ENCODE assay signal across 1 cellular context in the genomic region with DNA sequence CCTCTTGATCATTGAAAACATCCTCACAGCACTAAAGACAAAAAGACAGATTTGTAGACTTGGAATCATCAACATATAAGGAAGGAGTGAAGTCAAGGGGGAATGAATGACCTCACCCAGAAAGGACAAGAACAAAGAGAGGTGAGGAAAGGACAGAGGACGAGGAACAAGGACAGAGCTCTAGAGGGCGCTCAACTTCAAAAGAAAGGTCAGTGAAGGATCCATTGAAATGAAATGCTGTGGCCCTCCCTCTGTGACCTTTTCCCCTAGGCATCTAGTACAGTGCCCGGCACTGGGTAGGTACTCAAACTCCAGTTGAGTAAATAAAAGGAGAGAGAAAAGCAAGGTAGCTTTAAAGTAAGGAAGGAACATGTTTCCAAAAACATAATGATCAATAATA.
TF ChIP-seq lines count a peak whose summit lies in the region.

No MANE protein-coding gene starts in this region.

TF ChIP-seq in HepG2, 621 proteins besides CTCF, POLR2A, EP300 and RAD21 (continued from another document):
- TF ChIP-seq GMEB2 (CRISPR knock-in tag; IDR thresholded peaks at IDR 0.05; ENCODE audit: low read depth): no peak
- no peak for TF ChIP-seq ZFP82 (CRISPR knock-in tag; IDR thresholded peaks at IDR 0.05; ENCODE audit: borderline replicate concordance)
- TF ChIP-seq YEATS2 (CRISPR knock-in tag; IDR thresholded peaks at IDR 0.05; ENCODE audit: borderline replicate concordance): no peak
- no peak for TF ChIP-seq ZNF552 (CRISPR knock-in tag; IDR thresholded peaks at IDR 0.05; ENCODE audit: borderline replicate concordance)
- TF ChIP-seq RARA (CRISPR knock-in tag; IDR thresholded peaks at IDR 0.05): peak; percentile 59
- no peak for TF ChIP-seq ZFY (CRISPR knock-in tag; IDR thresholded peaks at IDR 0.05)
- TF ChIP-seq SOX13 (IDR thresholded peaks at IDR 0.05): no peak
- TF ChIP-seq SOX13 (CRISPR knock-in tag; conservative IDR thresholded peaks at IDR 0.05 in 1 of 2, IDR thresholded peaks at IDR 0.05 in 1 of 2): peak in 1 of 2 experiments; percentile 55; a peak in 1 of 4 replicates
- 0 out of 2 replicates have a peak, but pooled peaks have one; percentile 33 for TF ChIP-seq HNF4A (CRISPR knock-in tag; IDR thresholded peaks at IDR 0.05)
- TF ChIP-seq HINFP (CRISPR knock-in tag; IDR thresholded peaks at IDR 0.05; ENCODE audit: low read depth): no peak
- no peak for TF ChIP-seq SRY (CRISPR knock-in tag; IDR thresholded peaks at IDR 0.05)
- TF ChIP-seq TCF7 (IDR thresholded peaks at IDR 0.05; ENCODE audit: low read depth): peak; percentile 72
- peak; percentile 77 for TF ChIP-seq NR2F2 (IDR thresholded peaks at IDR 0.05; ENCODE audit: borderline replicate concordance, low read depth)
- TF ChIP-seq NFE2L1 (CRISPR knock-in tag; IDR thresholded peaks at IDR 0.05; ENCODE audit: borderline replicate concordance): no peak
- TF ChIP-seq ZNF724P (CRISPR knock-in tag; IDR thresholded peaks at IDR 0.05; ENCODE audit: borderline replicate concordance): no peak
- TF ChIP-seq SMC3 (IDR thresholded peaks at IDR 0.05; ENCODE audit: low read length): peak; percentile 27; the same call in 1 of the 2 replicates
- TF ChIP-seq GMEB1 (CRISPR knock-in tag; IDR thresholded peaks at IDR 0.05; ENCODE audit: borderline replicate concordance): no peak
- TF ChIP-seq RXRB (CRISPR knock-in tag; IDR thresholded peaks at IDR 0.05; ENCODE audit: borderline replicate concordance): peak; percentile 26; the same call in 1 of the 2 replicates
- TF ChIP-seq TMF1 (CRISPR knock-in tag; IDR thresholded peaks at IDR 0.05; ENCODE audit: low read depth): no peak
- TF ChIP-seq STAG1 (CRISPR knock-in tag; IDR thresholded peaks at IDR 0.05): peak; percentile 61
- TF ChIP-seq TEAD3 (CRISPR knock-in tag; optimal IDR thresholded peaks at IDR 0.05; ENCODE audit: borderline replicate concordance): peak; percentile 7
- no peak for TF ChIP-seq GABPB1 (CRISPR knock-in tag; IDR thresholded peaks at IDR 0.05)
- TF ChIP-seq ESRRA (CRISPR knock-in tag; IDR thresholded peaks at IDR 0.05; ENCODE audit: low read depth): peak; percentile 33; the same call in 1 of the 2 replicates
- no peak for TF ChIP-seq ZNF83 (CRISPR knock-in tag; IDR thresholded peaks at IDR 0.05; ENCODE audit: borderline replicate concordance)
- no peak for TF ChIP-seq SALL2 (CRISPR knock-in tag; IDR thresholded peaks at IDR 0.05)
- no peak for TF ChIP-seq HMGXB4 (CRISPR knock-in tag; IDR thresholded peaks at IDR 0.05; ENCODE audit: borderline replicate concordance in 1 of 2, low read depth in 1 of 2)
- no peak for TF ChIP-seq DMAP1 (CRISPR knock-in tag; IDR thresholded peaks at IDR 0.05)
- TF ChIP-seq MEF2D (CRISPR knock-in tag; IDR thresholded peaks at IDR 0.05): no peak
- TF ChIP-seq PPARG (CRISPR knock-in tag; conservative IDR thresholded peaks at IDR 0.05): 0 out of 2 replicates have a peak, but pooled peaks have one; percentile 27
- TF ChIP-seq, protein P1, sequence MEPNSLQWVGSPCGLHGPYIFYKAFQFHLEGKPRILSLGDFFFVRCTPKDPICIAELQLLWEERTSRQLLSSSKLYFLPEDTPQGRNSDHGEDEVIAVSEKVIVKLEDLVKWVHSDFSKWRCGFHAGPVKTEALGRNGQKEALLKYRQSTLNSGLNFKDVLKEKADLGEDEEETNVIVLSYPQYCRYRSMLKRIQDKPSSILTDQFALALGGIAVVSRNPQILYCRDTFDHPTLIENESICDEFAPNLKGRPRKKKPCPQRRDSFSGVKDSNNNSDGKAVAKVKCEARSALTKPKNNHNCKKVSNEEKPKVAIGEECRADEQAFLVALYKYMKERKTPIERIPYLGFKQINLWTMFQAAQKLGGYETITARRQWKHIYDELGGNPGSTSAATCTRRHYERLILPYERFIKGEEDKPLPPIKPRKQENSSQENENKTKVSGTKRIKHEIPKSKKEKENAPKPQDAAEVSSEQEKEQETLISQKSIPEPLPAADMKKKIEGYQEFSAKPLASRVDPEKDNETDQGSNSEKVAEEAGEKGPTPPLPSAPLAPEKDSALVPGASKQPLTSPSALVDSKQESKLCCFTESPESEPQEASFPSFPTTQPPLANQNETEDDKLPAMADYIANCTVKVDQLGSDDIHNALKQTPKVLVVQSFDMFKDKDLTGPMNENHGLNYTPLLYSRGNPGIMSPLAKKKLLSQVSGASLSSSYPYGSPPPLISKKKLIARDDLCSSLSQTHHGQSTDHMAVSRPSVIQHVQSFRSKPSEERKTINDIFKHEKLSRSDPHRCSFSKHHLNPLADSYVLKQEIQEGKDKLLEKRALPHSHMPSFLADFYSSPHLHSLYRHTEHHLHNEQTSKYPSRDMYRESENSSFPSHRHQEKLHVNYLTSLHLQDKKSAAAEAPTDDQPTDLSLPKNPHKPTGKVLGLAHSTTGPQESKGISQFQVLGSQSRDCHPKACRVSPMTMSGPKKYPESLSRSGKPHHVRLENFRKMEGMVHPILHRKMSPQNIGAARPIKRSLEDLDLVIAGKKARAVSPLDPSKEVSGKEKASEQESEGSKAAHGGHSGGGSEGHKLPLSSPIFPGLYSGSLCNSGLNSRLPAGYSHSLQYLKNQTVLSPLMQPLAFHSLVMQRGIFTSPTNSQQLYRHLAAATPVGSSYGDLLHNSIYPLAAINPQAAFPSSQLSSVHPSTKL (CRISPR knock-in tag; IDR thresholded peaks at IDR 0.05): peak; percentile 11; the same call in 1 of the 2 replicates
- TF ChIP-seq, protein P2, sequence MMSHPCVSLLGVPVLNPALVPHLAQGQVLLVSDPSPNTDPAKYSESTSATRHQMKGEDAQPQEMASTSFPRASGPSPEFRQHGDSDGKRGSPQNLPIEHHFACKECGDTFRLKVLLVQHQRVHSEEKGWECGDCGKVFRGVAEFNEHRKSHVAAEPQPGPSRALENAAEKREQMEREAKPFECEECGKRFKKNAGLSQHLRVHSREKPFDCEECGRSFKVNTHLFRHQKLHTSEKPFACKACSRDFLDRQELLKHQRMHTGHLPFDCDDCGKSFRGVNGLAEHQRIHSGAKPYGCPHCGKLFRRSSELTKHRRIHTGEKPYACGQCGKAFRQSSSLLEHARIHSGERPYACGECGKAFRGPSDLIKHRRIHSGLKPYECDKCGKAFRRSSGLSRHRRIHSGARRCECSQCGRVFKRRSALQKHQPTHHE (CRISPR knock-in tag; IDR thresholded peaks at IDR 0.05; ENCODE audit: borderline replicate concordance): no peak
- TF ChIP-seq ZNF768 (CRISPR knock-in tag; IDR thresholded peaks at IDR 0.05): no peak
- no peak for TF ChIP-seq RBFOX2 (IDR thresholded peaks at IDR 0.05; ENCODE audit: low read depth, low read length)
- 0 out of 2 replicates have a peak, but pooled peaks have one; percentile 7 for TF ChIP-seq ZNF629 (CRISPR knock-in tag; conservative IDR thresholded peaks at IDR 0.05)
- 0 out of 2 replicates have a peak, but pooled peaks have one; percentile 22 for TF ChIP-seq BCL6 (CRISPR knock-in tag; IDR thresholded peaks at IDR 0.05)
- peak; percentile 78 to 95 for TF ChIP-seq NR2F1 (CRISPR knock-in tag; IDR thresholded peaks at IDR 0.05)
- TF ChIP-seq PRMT3 (CRISPR knock-in tag; IDR thresholded peaks at IDR 0.05; ENCODE audit: borderline replicate concordance, low read depth): no peak
- TF ChIP-seq ZNF367 (CRISPR knock-in tag; IDR thresholded peaks at IDR 0.05; ENCODE audit: borderline replicate concordance): no peak
- TF ChIP-seq ISL2 (CRISPR knock-in tag; IDR thresholded peaks at IDR 0.05): peak; percentile 27; the same call in 1 of the 2 replicates
- TF ChIP-seq, protein P3, sequence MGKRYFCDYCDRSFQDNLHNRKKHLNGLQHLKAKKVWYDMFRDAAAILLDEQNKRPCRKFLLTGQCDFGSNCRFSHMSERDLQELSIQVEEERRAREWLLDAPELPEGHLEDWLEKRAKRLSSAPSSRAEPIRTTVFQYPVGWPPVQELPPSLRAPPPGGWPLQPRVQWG (CRISPR knock-in tag; IDR thresholded peaks at IDR 0.05; ENCODE audit: borderline replicate concordance, low read depth): no peak
- TF ChIP-seq ZNF543 (CRISPR knock-in tag; IDR thresholded peaks at IDR 0.05): no peak
- no peak for TF ChIP-seq ZNF225 (CRISPR knock-in tag; IDR thresholded peaks at IDR 0.05)
- peak; percentile 70; the same call in 1 of the 2 replicates for TF ChIP-seq THRA (CRISPR knock-in tag; IDR thresholded peaks at IDR 0.05; ENCODE audit: borderline replicate concordance)
- no peak for TF ChIP-seq ZNF761 (CRISPR knock-in tag; conservative IDR thresholded peaks at IDR 0.05)
- peak; percentile 35; the same call in 1 of the 2 replicates for TF ChIP-seq SP5 (CRISPR knock-in tag; IDR thresholded peaks at IDR 0.05; ENCODE audit: borderline replicate concordance, low read depth)
- no peak for TF ChIP-seq MXI1 (IDR thresholded peaks at IDR 0.05; ENCODE audit: borderline replicate concordance, low read depth, low read length)
TF ChIP-seq in HepG2: peak in this region for 21.
